17 cellular contexts compared by ENCODE assay signal in genomic region chrX:39011454-39012204, GRCh38.
DNase-seq lines count a peak whose midpoint lies in the region; ATAC-seq and TF ChIP-seq lines count a peak whose summit lies in the region.
"Had no signal": no experiment of that assay in that cellular context is flagged by ENCODE, and none has a peak within 500 bp of the region (broad histone marks: within the 10 kb centered on the region; RNA-seq: fewer than 3 reads in every experiment).

No MANE protein-coding gene starts in this region.

- H3K4me3 Mint-ChIP-seq in activated naive CD8-positive, alpha-beta T cell treated with anti-CD3 and anti-CD28 coated beads, Interleukin-2, amount 50 U/mL, for 24 hours: no peak overlapping the region
- H3K4me3 Mint-ChIP-seq: neural crest cell; T-helper 2 cell treated with Interferon-gamma antibody and Interleukin-4, amounts not matched to agents 5 μg/mL and 100 μg/mL, for 36 hours had no signal

- POLR2A ChIA-PET in HCT116 (lab: Charles Lee): no interaction called here

- BruUV-seq in HCT116 (replicated peaks; lab: Mats Ljungman, UMichigan): no TSS peak

- H3K14ac ChIP-seq in trophoblast cell (ENCODE audit: low read length): no peak overlapping the region

- no peak for TF ChIP-seq CTCF in HCT116 (IDR thresholded peaks at IDR 0.05 in 2 of 3, conservative IDR thresholded peaks at IDR 0.05 in 1 of 3; ENCODE audit: borderline replicate concordance in 1 of 3, insufficient read depth in 1 of 3, low read depth in 2 of 3, low read length in 2 of 3)
- no peak for TF ChIP-seq CTCF in coronary artery (IDR thresholded peaks at IDR 0.05)

- H2BK5ac ChIP-seq in trophoblast cell (ENCODE audit: low read depth, low read length, poor library complexity): no peak overlapping the region

- H3K27ac Mint-ChIP-seq in activated naive CD8-positive, alpha-beta T cell treated with anti-CD3 and anti-CD28 coated beads, Interleukin-2, amount 50 U/mL, for 24 hours: no peak overlapping the region
- H3K27ac Mint-ChIP-seq: T-helper 2 cell treated with Interferon-gamma antibody and Interleukin-4, amounts not matched to agents 5 μg/mL and 100 μg/mL, for 36 hours had no signal

- H3K79me2 ChIP-seq in HCT116 (ENCODE audit: insufficient read depth, low read length) (no peaks in the 10 kb centered on the region), trophoblast cell (ENCODE audit: control insufficient read depth, insufficient read depth, low read length, poor library complexity) (no peaks in the 10 kb centered on the region)

- H3K9me2 ChIP-seq in HCT116 (ENCODE audit: insufficient read depth): no peaks in the 10 kb centered on the region

- H3K4me3 ChIP-seq in HCT116 (replicated peaks in 1 of 2; ENCODE audit: low read depth in 1 of 2, low read length in 2 of 2) (no peak overlapping the region), adipocyte (ENCODE audit: low read length) (no peak overlapping the region), right cardiac atrium (ENCODE audit: low read length) (no peak overlapping the region), trophoblast cell (ENCODE audit: low read depth, low read length) (no peak overlapping the region), coronary artery (no peak overlapping the region)
- H3K4me3 ChIP-seq: body of pancreas had no signal

- H3K79me1 ChIP-seq in trophoblast cell (ENCODE audit: low read length): no peaks in the 10 kb centered on the region

- no peak overlapping the region for H4K91ac ChIP-seq in trophoblast cell (ENCODE audit: low read depth, low read length)

- CTCF ChIA-PET in HCT116 (lab: Charles Lee): no interaction called here

- H3K27me3 ChIP-seq in HCT116 (ENCODE audit: insufficient read depth, low read length): no peaks in the 10 kb centered on the region
- H3K27me3 ChIP-seq in adipocyte (replicated peaks; ENCODE audit: control insufficient read depth, insufficient read depth, low read length): peaks cover 5% of the 10 kb centered on the region
- no peaks in the 10 kb centered on the region for H3K27me3 ChIP-seq in right cardiac atrium (ENCODE audit: control insufficient read depth, insufficient read depth)
- H3K27me3 ChIP-seq in trophoblast cell (ENCODE audit: insufficient read depth, low read length): no peaks in the 10 kb centered on the region
- H3K27me3 ChIP-seq: body of pancreas had no signal

- 64% methylated on average over 8 of the region's 8 CpGs for WGBS in right cardiac atrium
- WGBS in trophoblast cell (ENCODE audit: extremely low coverage, insufficient coverage, insufficient read length): no CpG with 5 or more reads among the region's 8 CpGs

- H2AFZ ChIP-seq in HCT116 (ENCODE audit: low read depth, low read length, poor library complexity, severe bottlenecking) (no peak overlapping the region), trophoblast cell (ENCODE audit: insufficient read depth, low read length, poor library complexity) (peak overlapping the region; percentile 10)

- RAD21 ChIA-PET in HCT116 (lab: Charles Lee; ENCODE audit: low non-redundant PET in 1 of 2, low total read pairs in 2 of 2, uncharacterized antibody in 2 of 2, unreplicated experiment in 2 of 2): no interaction called here

- H3K27ac ChIP-seq in HCT116 (ENCODE audit: low read depth, low read length) (no peak overlapping the region), right cardiac atrium (ENCODE audit: low read length) (no peak overlapping the region), trophoblast cell (ENCODE audit: low read depth, low read length) (no peak overlapping the region), coronary artery (peak overlapping the region in 1 of 2 donors; percentile 66)
- H3K27ac ChIP-seq: body of pancreas had no signal

- ATAC-seq in HCT116: no peak
- peak; percentile 76 to 95 for ATAC-seq in right cardiac atrium
- ATAC-seq in activated naive CD8-positive, alpha-beta T cell treated with anti-CD3 and anti-CD28 coated beads, Interleukin-2, amount 50 U/mL, for 24 hours: no peak
- ATAC-seq in GM18498 (IDR thresholded peaks at IDR 0.05; ENCODE audit: unreplicated experiment): no peak
- ATAC-seq: body of pancreas had no signal

- no peak overlapping the region for H3K4me2 ChIP-seq in HCT116 (ENCODE audit: low read length)
- no peak overlapping the region for H3K4me2 ChIP-seq in trophoblast cell (ENCODE audit: low read length)

- no peak overlapping the region for H2BK12ac ChIP-seq in trophoblast cell (ENCODE audit: low read length)

- no peak overlapping the region for H2BK120ac ChIP-seq in trophoblast cell (ENCODE audit: insufficient read depth, low read length, poor library complexity)

- no peak overlapping the region for H3K4ac ChIP-seq in trophoblast cell (ENCODE audit: low read depth, low read length)

- no peak overlapping the region for H4K8ac ChIP-seq in trophoblast cell (ENCODE audit: low read depth, low read length)

- no peaks in the 10 kb centered on the region for H3K27me3 Mint-ChIP-seq in activated naive CD8-positive, alpha-beta T cell treated with anti-CD3 and anti-CD28 coated beads, Interleukin-2, amount 50 U/mL, for 24 hours

- no peak for TF ChIP-seq RAD21 in HCT116 (IDR thresholded peaks at IDR 0.05; ENCODE audit: low read depth)

- no peak for DNase-seq in HCT116 (ENCODE audit: low read depth, low spot score)
- peak; percentile 3 for DNase-seq in adipocyte (ENCODE audit: low read depth)
- peak in 2 of 3 donors; percentile 52 to 63 for DNase-seq in right cardiac atrium
- peak in 1 of 2 donors; percentile 11 for DNase-seq in trophoblast cell
- no peak for DNase-seq in activated naive CD8-positive, alpha-beta T cell treated with anti-CD3 and anti-CD28 coated beads, Interleukin-2, amount 50 U/mL, for 24 hours
- no peak for DNase-seq in DMS 273 treated with DMSO at 0.1 percent for 48 hours (lab: John Stamatoyannopoulos, UW)
- no peak for DNase-seq in coronary artery (ENCODE audit: low spot score)
- DNase-seq: activated CD4-positive, alpha-beta T cell treated with anti-CD3 and anti-CD28 coated beads for 1 hour; activated naive CD4-positive, alpha-beta T cell treated with Interleukin-2 at 50 U/mL for 16 hours; COR-L47; hypothalamus; NCI-H187 treated with DMSO at 0.1 percent for 48 hours; NCI-H510A had no signal

- no peak overlapping the region for H3K23ac ChIP-seq in trophoblast cell (ENCODE audit: low read length)

- H3K4me1 ChIP-seq in HCT116 (ENCODE audit: control insufficient read depth in 1 of 2, insufficient read depth in 2 of 2, low read length in 2 of 2): peaks cover 0 to 9% of the 10 kb centered on the region in 2 experiments; a peak in 2 of 4 replicates
- H3K4me1 ChIP-seq in adipocyte (ENCODE audit: control insufficient read depth, insufficient read depth, low read length): peaks cover 3% of the 10 kb centered on the region
- no peaks in the 10 kb centered on the region for H3K4me1 ChIP-seq in right cardiac atrium (ENCODE audit: control insufficient read depth, insufficient read depth, low read length)
- H3K4me1 ChIP-seq in trophoblast cell (ENCODE audit: control insufficient read depth in 1 of 2, insufficient read depth in 2 of 2, low read length in 2 of 2): peaks cover 8 to 17% of the 10 kb centered on the region in 2 experiments

- H3K9me3 Mint-ChIP-seq in activated naive CD8-positive, alpha-beta T cell treated with anti-CD3 and anti-CD28 coated beads, Interleukin-2, amount 50 U/mL, for 24 hours: no peaks in the 10 kb centered on the region
- H3K9me3 Mint-ChIP-seq: T-helper 2 cell treated with Interferon-gamma antibody and Interleukin-4, amounts not matched to agents 5 μg/mL and 100 μg/mL, for 36 hours had no signal

- no peak overlapping the region for H3K9ac ChIP-seq in HCT116 (ENCODE audit: low read length)
- H3K9ac ChIP-seq in adipocyte (ENCODE audit: low read length): no peak overlapping the region
- no peak overlapping the region for H3K9ac ChIP-seq in trophoblast cell (ENCODE audit: low read length)

- H3K18ac ChIP-seq in trophoblast cell (ENCODE audit: low read length): no peak overlapping the region

- H3K36me3 ChIP-seq in HCT116 (ENCODE audit: control insufficient read depth in 1 of 2, insufficient read depth in 2 of 2, low read length in 2 of 2) (no peaks in the 10 kb centered on the region), adipocyte (ENCODE audit: control insufficient read depth, insufficient read depth, low read length, severe bottlenecking) (no peaks in the 10 kb centered on the region), trophoblast cell (ENCODE audit: control insufficient read depth in 1 of 2, insufficient read depth in 2 of 2, low read length in 2 of 2) (no peaks in the 10 kb centered on the region)

- H3K9me3 ChIP-seq in HCT116 (ENCODE audit: control insufficient read depth in 1 of 2, insufficient read depth in 1 of 2, low read depth in 1 of 2, low read length in 2 of 2) (no peaks in the 10 kb centered on the region), adipocyte (ENCODE audit: control insufficient read depth, low read length) (no peaks in the 10 kb centered on the region), right cardiac atrium (ENCODE audit: control insufficient read depth, low read length) (no peaks in the 10 kb centered on the region), trophoblast cell (ENCODE audit: insufficient read depth, low read depth, low read length) (no peaks in the 10 kb centered on the region)
- H3K9me3 ChIP-seq: body of pancreas had no signal

- no peaks in the 10 kb centered on the region for H3K36me3 Mint-ChIP-seq in activated naive CD8-positive, alpha-beta T cell treated with anti-CD3 and anti-CD28 coated beads, Interleukin-2, amount 50 U/mL, for 24 hours (ENCODE audit: low read depth)

- no peaks in the 10 kb centered on the region for H4K20me1 ChIP-seq in HCT116 (ENCODE audit: insufficient read depth)

- H2AK5ac ChIP-seq in trophoblast cell (ENCODE audit: low read length): no peak overlapping the region

- no peak for TF ChIP-seq POLR2A in HCT116 (IDR thresholded peaks at IDR 0.05; ENCODE audit: borderline replicate concordance, extremely low read depth, insufficient read depth, insufficient read length)

- no peaks in the 10 kb centered on the region for H3K4me1 Mint-ChIP-seq in activated naive CD8-positive, alpha-beta T cell treated with anti-CD3 and anti-CD28 coated beads, Interleukin-2, amount 50 U/mL, for 24 hours

- H4K12ac ChIP-seq in trophoblast cell (ENCODE audit: low read depth, low read length): no peak overlapping the region

- intact Hi-C loops in HCT116 (cut with micrococcal nuclease): no loop called here
- intact Hi-C loops in right cardiac atrium (cut with DNase I): no loop called here

TF ChIP-seq in HCT116, 20 proteins besides CTCF, POLR2A, EP300 and RAD21 (continues in another document):
- TF ChIP-seq MAX (IDR thresholded peaks at IDR 0.05) (peak; percentile 33; the same call in 1 of the 2 replicates), EZH2 (IDR thresholded peaks at IDR 0.05) (no peak), CBX3 (IDR thresholded peaks at IDR 0.05; ENCODE audit: low read depth) (no peak)

Comparison
In these comparisons a context has a peak if more than half of its experiments do, and no peak if none do; other contexts are left out.
1. ATAC-seq: peak in right cardiac atrium (2 of 2); none in HCT116 (single experiment), activated naive CD8-positive, alpha-beta T cell treated with anti-CD3 and anti-CD28 coated beads, Interleukin-2, amount 50 U/mL, for 24 hours (single experiment) and GM18498 (single experiment).
2. DNase-seq: peak in adipocyte (single experiment) and right cardiac atrium (2 of 3); none in HCT116 (single experiment), activated naive CD8-positive, alpha-beta T cell treated with anti-CD3 and anti-CD28 coated beads, Interleukin-2, amount 50 U/mL, for 24 hours (single experiment), DMS 273 treated with DMSO at 0.1 percent for 48 hours (single experiment) and coronary artery (single experiment).